In genomic region chr1:1157426-1157913, GRCh38 we compare ENCODE assay signal across 8 cellular contexts. TPM values are rescaled to one million over a fixed set of nuclear protein-coding genes. Genes with fewer than 3 reads are reported as not detected.
DNase-seq lines count a peak whose midpoint lies in the region; ATAC-seq and TF ChIP-seq lines count a peak whose summit lies in the region.

No MANE protein-coding gene starts in this region.

- H3K27me3 ChIP-seq in SJCRH30 (peaks cover 10% of the 10 kb centered on the region; the same call in 1 of the 2 replicates), gastroesophageal sphincter (peaks cover 7% of the 10 kb centered on the region), thoracic aorta (replicated peaks; ENCODE audit: insufficient read depth) (no peaks in the 10 kb centered on the region)

- no peak for TF ChIP-seq EP300 in gastroesophageal sphincter (IDR thresholded peaks at IDR 0.05)

- H3K27ac ChIP-seq in SJCRH30 (peak overlapping the region; percentile 96), gastroesophageal sphincter (peak overlapping the region; percentile 86 to 93 (median 89)), thoracic aorta (peak overlapping the region; percentile 86 to 88)

- DNase-seq in ELF-1 (ENCODE audit: low read depth, low spot score) (peak; percentile 62), SJCRH30 (peak; percentile 85 to 88), non-pigmented ciliary epithelial cell (ENCODE audit: low read depth) (peak; percentile 28), thoracic aorta (ENCODE audit: low spot score) (peak; percentile 35)
- DNase-seq in activated naive CD4-positive, alpha-beta T cell treated with anti-CD3 and anti-CD28 coated beads, Interleukin-2, amount 50 U/mL, for 16 hours, result peak; percentile 45

- no peak for TF ChIP-seq CTCF in gastroesophageal sphincter (IDR thresholded peaks at IDR 0.05)
- TF ChIP-seq CTCF in thoracic aorta (IDR thresholded peaks at IDR 0.05), result no peak

- peaks cover 22% of the 10 kb centered on the region for H3K4me1 ChIP-seq in SJCRH30
- H3K4me1 ChIP-seq in gastroesophageal sphincter, result peaks cover 0 to 15% (median 7%) of the 10 kb centered on the region in 3 donors
- H3K4me1 ChIP-seq in thoracic aorta (ENCODE audit: control insufficient read depth in 1 of 2, low read depth in 2 of 2), result peaks cover 7 to 10% of the 10 kb centered on the region in 2 donors

- H3K4me3 ChIP-seq in SJCRH30 (peak overlapping the region; percentile 62), gastroesophageal sphincter (peak overlapping the region; percentile 60 to 64), thoracic aorta (peak overlapping the region; percentile 82)

- H3K36me3 ChIP-seq in SJCRH30 (no peaks in the 10 kb centered on the region), gastroesophageal sphincter (no peaks in the 10 kb centered on the region), thoracic aorta (no peaks in the 10 kb centered on the region)

- ATAC-seq in HG03045 (IDR thresholded peaks at IDR 0.05; ENCODE audit: unreplicated experiment), result peak; percentile 53
- peak; percentile 93 for ATAC-seq in gastroesophageal sphincter
- peak; percentile 65 for ATAC-seq in thoracic aorta (ENCODE audit: insufficient number of reproducible peaks, low FRiP score, low read depth)
- ATAC-seq in GM19035 (IDR thresholded peaks at IDR 0.05; ENCODE audit: unreplicated experiment), result no peak

- H3K9me3 ChIP-seq in SJCRH30 (replicated peaks) (peaks cover 3% of the 10 kb centered on the region; the same call in 1 of the 2 replicates), gastroesophageal sphincter (no peaks in the 10 kb centered on the region), thoracic aorta (peaks cover 3% of the 10 kb centered on the region)

- TF ChIP-seq POLR2A in gastroesophageal sphincter (IDR thresholded peaks at IDR 0.05), result peak in 1 of 2 donors; percentile 49

- no CpG with 5 or more reads among the region's 29 CpGs for WGBS in gastroesophageal sphincter (ENCODE audit: low coverage in 1 of 2), 2 donors

RNA-seq across cellular contexts. Expression of gene TTLL10, which starts 16.2 kb away (rescaled TPM):
- total RNA-seq in SJCRH30 (2014; rRNA removed; shearing (Covaris generic)), result 0.42 and 0.73 TPM in 2 replicates
- total RNA-seq in gastroesophageal sphincter (under 1 TPM in 1 of 4 donors, not detected in 3; 0.23 TPM), thoracic aorta (not detected)

RNA-seq across cellular contexts. Expression of gene C1orf159, which starts 41.6 kb away (rescaled TPM):
- 19.9 and 20.8 TPM in 2 replicates for total RNA-seq in SJCRH30 (2014; rRNA removed; shearing (Covaris generic))
- total RNA-seq in gastroesophageal sphincter, result 10 to 100 TPM in 2 of 4 donors, 1 to 10 TPM in 2; 6.3 to 15.3 (median 9.9) TPM
- total RNA-seq in thoracic aorta, result 10 to 100 TPM; 10.8 to 21.2 TPM

RNA-seq across cellular contexts. Expression of gene TNFRSF18, which starts 48.9 kb away (rescaled TPM):
- total RNA-seq in SJCRH30 (2014; rRNA removed; shearing (Covaris generic)), result 0.33 and 0.93 TPM in 2 replicates
- total RNA-seq in gastroesophageal sphincter (1 to 10 TPM in 1 of 4 donors, under 1 TPM in 1, not detected in 2; 0.35 to 2.2 TPM), thoracic aorta (1 to 10 TPM in 1 of 2 donors, not detected in 1; 1.3 TPM)

RNA-seq across cellular contexts. Expression of gene TNFRSF4, which starts 56.5 kb away (rescaled TPM):
- total RNA-seq in SJCRH30 (2014; rRNA removed; shearing (Covaris generic)), result 2.8 and 4.7 TPM in 2 replicates
- total RNA-seq in gastroesophageal sphincter (1 to 10 TPM in 3 of 4 donors, under 1 TPM in 1; 0.93 to 1.6 (median 1.3) TPM), thoracic aorta (1 to 10 TPM in 1 of 2 donors, not detected in 1; 1.8 TPM)

Comparison
In these comparisons a context has a peak if more than half of its experiments do, and no peak if none do; other contexts are left out.
1. DNase-seq: peak in every context shown above with its lines; median percentile 86 in SJCRH30; 62 in ELF-1; 45 in activated naive CD4-positive, alpha-beta T cell treated with anti-CD3 and anti-CD28 coated beads, Interleukin-2, amount 50 U/mL, for 16 hours; 35 in thoracic aorta; 28 in non-pigmented ciliary epithelial cell.